In the genomic region with DNA sequence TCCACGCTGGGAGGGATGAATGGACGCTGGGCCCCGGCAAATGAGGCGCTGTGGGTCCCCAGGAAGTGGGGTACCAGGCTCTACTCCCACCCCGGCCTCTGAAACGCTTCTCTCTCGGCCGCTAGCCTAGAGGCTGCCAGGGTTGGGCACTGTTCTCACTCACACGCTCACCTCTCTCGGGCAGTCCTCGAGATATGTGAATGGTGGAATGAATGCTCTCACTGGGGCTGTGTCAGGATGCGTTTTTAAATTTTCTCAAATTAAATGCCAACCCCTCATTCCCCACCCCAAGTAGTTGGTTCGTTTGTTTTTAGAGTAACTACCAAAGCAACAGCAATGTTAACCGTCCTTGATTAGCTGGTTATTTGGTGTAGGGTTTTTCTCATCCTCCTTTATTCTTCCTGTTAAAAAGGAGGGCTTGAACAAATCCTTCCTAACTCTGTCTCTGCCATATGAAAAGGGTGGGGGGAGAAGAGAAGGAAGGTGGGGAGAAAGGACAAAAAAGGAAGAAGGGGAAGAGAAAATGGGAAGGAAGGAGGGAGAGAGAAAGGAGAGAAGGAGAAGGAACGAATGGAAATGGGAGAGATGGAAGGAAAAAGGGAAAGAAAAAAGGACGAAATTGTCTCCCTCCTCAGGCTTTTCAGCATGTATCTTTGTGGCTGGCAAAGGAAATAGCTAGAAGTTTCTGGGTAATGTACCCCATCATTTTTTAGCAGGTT, we compare ENCODE assay signal across 8 cellular contexts. TPM values are rescaled to one million over a fixed set of nuclear protein-coding genes. Genes with fewer than 3 reads are reported as not detected.
DNase-seq lines count a peak whose midpoint lies in the region; ATAC-seq and TF ChIP-seq lines count a peak whose summit lies in the region.

No MANE protein-coding gene starts in this region.

- H3K4me1 ChIP-seq in Peyer's patch = peaks cover 0 to 20% (median 3%) of the 10 kb centered on the region in 4 donors

- TF ChIP-seq CTCF in Peyer's patch (IDR thresholded peaks at IDR 0.05) (no peak), glutamatergic neuron (IDR thresholded peaks at IDR 0.05; ENCODE audit: partially characterized antibody, unreplicated experiment) (no peak)

- DNase-seq in AG20443 (ENCODE audit: low spot score) (peak; percentile 35), Peyer's patch (peak in 2 of 3 donors; percentile 26 to 53), glutamatergic neuron (no peak), ecto neural progenitor cell (ENCODE audit: low spot score) (no peak)
- no peak for DNase-seq in stimulated activated effector memory CD8-positive, alpha-beta T cell treated with anti-CD3 and anti-CD28 coated beads, Interleukin-12 subunit alpha, Interleukin-12 subunit beta, amount 100 ng/mL, for 72 hours (ENCODE audit: low spot score in 2 of 2)
- DNase-seq in activated CD4-positive, alpha-beta T cell treated with anti-CD3 and anti-CD28 coated beads, Interleukin-2, amount 50 U/mL, for 1 hour = no peak

- peak overlapping the region; percentile 41 to 91 (median 70) for H3K27ac ChIP-seq in Peyer's patch

- H3K36me3 ChIP-seq in Peyer's patch = no peaks in the 10 kb centered on the region

- ATAC-seq in GM21390 (IDR thresholded peaks at IDR 0.05; ENCODE audit: unreplicated experiment) = peak; percentile 2
- ATAC-seq in stimulated activated effector memory CD8-positive, alpha-beta T cell treated with anti-CD3 and anti-CD28 coated beads, Interleukin-12 subunit alpha, Interleukin-12 subunit beta, amount 100 ng/mL, for 72 hours = no peak
- no peak for ATAC-seq in GM21723 (IDR thresholded peaks at IDR 0.05; ENCODE audit: unreplicated experiment)

- no peak for TF ChIP-seq POLR2A in Peyer's patch (IDR thresholded peaks at IDR 0.05)

- H3K9me3 ChIP-seq in Peyer's patch = no peaks in the 10 kb centered on the region

- peaks cover 37% of the 10 kb centered on the region for H3K4me1 Mint-ChIP-seq in glutamatergic neuron (ENCODE audit: low read depth, unreplicated experiment)
- peaks cover 40% of the 10 kb centered on the region for H3K4me1 Mint-ChIP-seq in stimulated activated effector memory CD8-positive, alpha-beta T cell treated with anti-CD3 and anti-CD28 coated beads, Interleukin-12 subunit alpha, Interleukin-12 subunit beta, amount 100 ng/mL, for 72 hours

- peak overlapping the region; percentile 100 for H3K27ac Mint-ChIP-seq in glutamatergic neuron (ENCODE audit: unreplicated experiment)
- H3K27ac Mint-ChIP-seq in stimulated activated effector memory CD8-positive, alpha-beta T cell treated with anti-CD3 and anti-CD28 coated beads, Interleukin-12 subunit alpha, Interleukin-12 subunit beta, amount 100 ng/mL, for 72 hours = peak overlapping the region; percentile 12

- peaks cover 0 to 48% of the 10 kb centered on the region in 2 donors for H3K27me3 ChIP-seq in Peyer's patch

- peak overlapping the region; percentile 98 for H3K4me3 Mint-ChIP-seq in glutamatergic neuron (ENCODE audit: unreplicated experiment)
- H3K4me3 Mint-ChIP-seq in stimulated activated effector memory CD8-positive, alpha-beta T cell treated with anti-CD3 and anti-CD28 coated beads, Interleukin-12 subunit alpha, Interleukin-12 subunit beta, amount 100 ng/mL, for 72 hours = peak overlapping the region; percentile 81

- peaks cover 10% of the 10 kb centered on the region for H3K36me3 Mint-ChIP-seq in glutamatergic neuron (ENCODE audit: unreplicated experiment)
- no peaks in the 10 kb centered on the region for H3K36me3 Mint-ChIP-seq in stimulated activated effector memory CD8-positive, alpha-beta T cell treated with anti-CD3 and anti-CD28 coated beads, Interleukin-12 subunit alpha, Interleukin-12 subunit beta, amount 100 ng/mL, for 72 hours

- H3K9me3 Mint-ChIP-seq in glutamatergic neuron (ENCODE audit: unreplicated experiment) = peaks cover 45% of the 10 kb centered on the region
- H3K9me3 Mint-ChIP-seq in stimulated activated effector memory CD8-positive, alpha-beta T cell treated with anti-CD3 and anti-CD28 coated beads, Interleukin-12 subunit alpha, Interleukin-12 subunit beta, amount 100 ng/mL, for 72 hours = no peaks in the 10 kb centered on the region

- peaks cover 47% of the 10 kb centered on the region for H3K27me3 Mint-ChIP-seq in glutamatergic neuron (ENCODE audit: unreplicated experiment)

- peak overlapping the region; percentile 45 to 69 (median 48) for H3K4me3 ChIP-seq in Peyer's patch

RNA-seq across cellular contexts. Expression of a gene that starts 1.4 kb away (rescaled TPM):
- total RNA-seq in Peyer's patch (10 to 100 TPM in 2 of 4 donors, 1 to 10 TPM in 2; 2.8 to 84.2 (median 9.8) TPM), glutamatergic neuron (ENCODE audit: unreplicated experiment) (412 TPM)

Comparison
In these comparisons a context has a peak if more than half of its experiments do, and no peak if none do; other contexts are left out.
1. DNase-seq: peak in AG20443 (single experiment) and Peyer's patch (2 of 3); none in glutamatergic neuron (single experiment), stimulated activated effector memory CD8-positive, alpha-beta T cell treated with anti-CD3 and anti-CD28 coated beads, Interleukin-12 subunit alpha, Interleukin-12 subunit beta, amount 100 ng/mL, for 72 hours (0 of 2), ecto neural progenitor cell (single experiment) and activated CD4-positive, alpha-beta T cell treated with anti-CD3 and anti-CD28 coated beads, Interleukin-2, amount 50 U/mL, for 1 hour (single experiment).